ENCODE assay signal across 8 cellular contexts in the genomic region with DNA sequence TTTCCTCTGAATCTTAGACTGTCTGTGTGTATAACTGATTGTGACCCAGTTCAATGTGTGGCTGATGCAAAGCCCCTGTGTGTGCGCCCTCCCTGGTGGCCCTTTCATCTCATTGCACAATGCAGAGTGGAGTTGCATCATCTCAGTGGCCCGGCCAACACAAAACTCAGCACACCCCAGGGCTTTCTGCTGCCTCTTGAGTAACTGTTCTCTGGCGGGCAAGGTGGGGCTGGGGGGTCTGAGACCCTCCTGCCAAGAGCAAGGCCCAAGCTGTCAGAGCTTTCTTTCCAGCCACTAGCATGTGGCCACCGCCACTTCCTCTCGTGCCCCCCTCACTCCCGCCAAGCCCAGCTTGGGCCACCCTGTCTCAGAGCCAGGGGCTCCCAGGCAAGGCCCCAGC.
A peak's percentile ranks its signal among the peaks of the same experiment; 100 is the strongest.
DNase-seq lines count a peak whose midpoint lies in the region; ATAC-seq and TF ChIP-seq lines count a peak whose summit lies in the region.

No MANE protein-coding gene starts in this region.

- H3K4me3 ChIP-seq in adipocyte (ENCODE audit: low read length) (no peak overlapping the region), aorta (ENCODE audit: low read length in 2 of 2) (no peak overlapping the region), PC-9 (no peak overlapping the region)

- TF ChIP-seq CTCF in PC-9 (conservative IDR thresholded peaks at IDR 0.05) = no peak

- H3K27ac Mint-ChIP-seq in activated naive CD4-positive, alpha-beta T cell treated with anti-CD3 and anti-CD28 coated beads for 36 hours = peak overlapping the region; percentile 16

- no peak overlapping the region for H3K4me2 ChIP-seq in PC-9

- H3K79me2 ChIP-seq in PC-9 (ENCODE audit: low read depth) = no peaks in the 10 kb centered on the region

- peak overlapping the region; percentile 33 for H3K9ac ChIP-seq in adipocyte (ENCODE audit: low read length)

- H3K9me3 ChIP-seq in adipocyte (ENCODE audit: control insufficient read depth, low read length) (peaks cover 5% of the 10 kb centered on the region), aorta (ENCODE audit: control insufficient read depth, low read length) (no peaks in the 10 kb centered on the region), PC-9 (ENCODE audit: insufficient read depth, low read depth) (no peaks in the 10 kb centered on the region)

- peaks cover 14% of the 10 kb centered on the region for H3K27me3 Mint-ChIP-seq in activated naive CD4-positive, alpha-beta T cell treated with anti-CD3 and anti-CD28 coated beads for 36 hours (ENCODE audit: low read depth)

- H3K4me1 Mint-ChIP-seq in activated naive CD4-positive, alpha-beta T cell treated with anti-CD3 and anti-CD28 coated beads for 36 hours (ENCODE audit: low read depth) = peaks cover 2% of the 10 kb centered on the region

- WGBS in aorta, 2 donors = 74 to 78% methylated on average over 6 of the region's 6 CpGs

- H3K4me1 ChIP-seq in adipocyte (ENCODE audit: control insufficient read depth, insufficient read depth, low read length) = peaks cover 23% of the 10 kb centered on the region
- H3K4me1 ChIP-seq in aorta (ENCODE audit: control insufficient read depth in 1 of 2, insufficient read depth in 2 of 2, low read length in 2 of 2) = no peaks in the 10 kb centered on the region
- H3K4me1 ChIP-seq in PC-9 (replicated peaks; ENCODE audit: insufficient read depth) = no peaks in the 10 kb centered on the region

- H2AFZ ChIP-seq in PC-9 = no peak overlapping the region

- H3K27me3 ChIP-seq in adipocyte (replicated peaks; ENCODE audit: control insufficient read depth, insufficient read depth, low read length) (no peaks in the 10 kb centered on the region), aorta (ENCODE audit: control insufficient read depth in 1 of 2, insufficient read depth in 2 of 2, low read length in 1 of 2) (no peaks in the 10 kb centered on the region), PC-9 (ENCODE audit: insufficient read depth, low read depth) (no peaks in the 10 kb centered on the region; the same call in 1 of the 2 replicates)

- DNase-seq in activated naive CD4-positive, alpha-beta T cell treated with anti-CD3 and anti-CD28 coated beads for 36 hours = peak; percentile 15
- DNase-seq in activated naive CD4-positive, alpha-beta T cell treated with Interleukin-2 at 50 U/mL for 16 hours = no peak
- DNase-seq in adipocyte (ENCODE audit: low read depth) (peak; percentile 89), iPS-NIHi11 (ENCODE audit: low spot score) (peak; percentile 46), aorta (peak; percentile 78 to 84), PC-9 (no peak)
- DNase-seq in activated effector memory CD4-positive, alpha-beta T cell treated with Interleukin-2 at 50 U/mL for 16 hours = no peak

- H3K9me2 ChIP-seq in PC-9 (ENCODE audit: insufficient read depth) = no peaks in the 10 kb centered on the region

- ATAC-seq in aorta (ENCODE audit: low FRiP score) (peak; percentile 83), HG03439 (IDR thresholded peaks at IDR 0.05; ENCODE audit: unreplicated experiment) (no peak)

- no peaks in the 10 kb centered on the region for H4K20me1 ChIP-seq in PC-9 (ENCODE audit: insufficient read depth)

- CTCF ChIA-PET in activated naive CD4-positive, alpha-beta T cell treated with anti-CD3 and anti-CD28 coated beads for 36 hours (lab: Charles Lee) = no interaction called here
- CTCF ChIA-PET in PC-9 (lab: Charles Lee) = no interaction called here

- H3K27ac ChIP-seq in aorta (ENCODE audit: low read depth in 1 of 2, low read length in 2 of 2) (no peak overlapping the region), PC-9 (no peak overlapping the region)

- H3K36me3 Mint-ChIP-seq in activated naive CD4-positive, alpha-beta T cell treated with anti-CD3 and anti-CD28 coated beads for 36 hours (ENCODE audit: low read depth) = no peaks in the 10 kb centered on the region

- intact Hi-C loops in activated naive CD4-positive, alpha-beta T cell treated with anti-CD3 and anti-CD28 coated beads for 36 hours (cut with micrococcal nuclease) = no loop called here
- intact Hi-C loops in aorta (cut with DNase I) (loop anchor here (2.0 to 10.0 kb wide), 2 partner anchors 52 to 214 kb away; partner anchors contain the start of gene ZXDC (in 1 of the 2)), PC-9 (cut with micrococcal nuclease; ENCODE audit: unreplicated experiment) (loop anchor here (10.0 kb wide), 1 partner anchor 94 kb away; the partner anchor contains the start of gene KLF15)

- no peak overlapping the region for H3K4me3 Mint-ChIP-seq in activated naive CD4-positive, alpha-beta T cell treated with anti-CD3 and anti-CD28 coated beads for 36 hours

- H3F3A ChIP-seq in PC-9 (ENCODE audit: insufficient read depth, low read depth) = no peaks in the 10 kb centered on the region

- BruUV-seq in PC-9 (replicated peaks; lab: Mats Ljungman, UMichigan) = no TSS peak

- H3K36me3 ChIP-seq in adipocyte (ENCODE audit: control insufficient read depth, insufficient read depth, low read length, severe bottlenecking) (no peaks in the 10 kb centered on the region), aorta (ENCODE audit: control insufficient read depth in 1 of 2, insufficient read depth in 2 of 2, low read length in 1 of 2) (no peaks in the 10 kb centered on the region), PC-9 (ENCODE audit: low read depth) (no peaks in the 10 kb centered on the region)

- POLR2A ChIA-PET in PC-9 (lab: Charles Lee; ENCODE audit: unreplicated experiment) = no interaction called here

- H3K9me3 Mint-ChIP-seq in activated naive CD4-positive, alpha-beta T cell treated with anti-CD3 and anti-CD28 coated beads for 36 hours = no peaks in the 10 kb centered on the region

Comparison
In these comparisons a context has a peak if more than half of its experiments do, and no peak if none do; other contexts are left out.
1. DNase-seq: peak in activated naive CD4-positive, alpha-beta T cell treated with anti-CD3 and anti-CD28 coated beads for 36 hours (single experiment), adipocyte (single experiment), iPS-NIHi11 (single experiment) and aorta (2 of 2); none in activated naive CD4-positive, alpha-beta T cell treated with Interleukin-2 at 50 U/mL for 16 hours (single experiment), activated effector memory CD4-positive, alpha-beta T cell treated with Interleukin-2 at 50 U/mL for 16 hours (single experiment) and PC-9 (0 of 2).